8 cellular contexts compared by ENCODE assay signal in the genomic region with DNA sequence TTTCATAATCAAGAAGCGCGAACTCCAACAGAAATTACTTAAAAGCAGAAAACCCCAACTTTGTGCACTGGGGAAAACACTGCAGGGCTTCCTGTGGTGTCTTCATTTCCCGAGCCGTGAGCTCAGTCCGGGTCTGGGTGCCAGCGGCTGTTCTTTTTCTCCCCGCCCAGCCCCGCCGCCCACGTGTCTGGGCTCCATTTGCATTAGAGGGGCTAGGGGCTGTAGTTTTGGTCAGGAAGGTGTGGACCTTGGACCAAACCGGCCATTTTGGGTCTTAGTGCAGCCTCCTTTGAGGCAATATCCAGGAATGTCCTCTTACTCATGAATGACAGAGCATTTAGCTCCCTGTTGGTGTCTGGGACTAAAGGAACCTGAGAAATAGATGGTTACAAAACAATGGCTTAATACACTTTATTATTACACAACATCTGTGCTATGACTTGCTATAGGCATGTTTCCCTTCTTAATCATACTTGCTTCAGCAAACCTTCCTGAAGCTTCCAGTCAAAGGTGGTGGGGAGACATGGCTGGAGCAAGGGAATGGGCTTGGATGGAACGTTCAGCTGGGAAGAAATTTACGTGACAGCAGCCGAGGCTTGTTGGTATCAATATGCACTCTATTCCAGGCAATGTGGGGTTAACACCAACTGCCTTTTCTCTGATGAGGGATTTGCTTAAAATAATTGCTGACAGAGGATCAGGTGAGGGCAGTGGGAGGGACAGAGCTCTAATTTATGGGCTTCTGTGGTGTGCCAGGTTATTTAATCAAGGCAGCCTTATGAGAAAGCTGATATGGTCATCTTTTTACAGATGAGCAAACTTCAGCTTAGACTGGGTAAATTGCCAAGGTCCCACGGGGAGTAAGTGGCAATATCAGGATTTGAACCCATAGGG. TPM values are rescaled to one million over a fixed set of nuclear protein-coding genes. Genes with fewer than 3 reads are reported as not detected.
DNase-seq lines count a peak whose midpoint lies in the region; ATAC-seq and TF ChIP-seq lines count a peak whose summit lies in the region.

No MANE protein-coding gene starts in this region.

- in situ Hi-C loops in mammary epithelial cell (cut with MboI; ENCODE audit: low sequenced_read_pairs in 2 of 2) = loop anchor here in 1 of 2 donors (10.0 kb wide), 1 partner anchor 492 kb away; no protein-coding TSS in a partner anchor

- H3K9ac ChIP-seq in HUES6 (ENCODE audit: low read length) = peak overlapping the region; percentile 77
- peak overlapping the region; percentile 98 for H3K9ac ChIP-seq in mammary epithelial cell (ENCODE audit: insufficient read depth, low read length)

- BruUV-seq in mammary epithelial cell (replicated peaks; lab: Mats Ljungman, UMichigan) = TSS peak; percentile 32

- H3K4me3 ChIP-seq in HUES6 (ENCODE audit: low read depth, low read length) (peak overlapping the region; percentile 94), mammary epithelial cell (replicated peaks in 1 of 3; ENCODE audit: insufficient read depth in 1 of 3, low read depth in 2 of 3, low read length in 3 of 3) (peak overlapping the region; percentile 81 to 99 (median 94)), skin epidermis (peak overlapping the region; percentile 57 to 86 (median 71))

- no peaks in the 10 kb centered on the region for H4K20me1 ChIP-seq in mammary epithelial cell (ENCODE audit: insufficient read depth, low read length)

- no peak for TF ChIP-seq CTCF in mammary epithelial cell (conservative IDR thresholded peaks at IDR 0.05 in 1 of 2, IDR thresholded peaks at IDR 0.05 in 1 of 2; ENCODE audit: extremely low read depth in 1 of 2, insufficient read depth in 1 of 2, low read depth in 1 of 2, low read length in 2 of 2)

- H3K36me3 ChIP-seq in HUES6 (ENCODE audit: control insufficient read depth, insufficient read depth, low read length) = no peaks in the 10 kb centered on the region
- H3K36me3 ChIP-seq in mammary epithelial cell (ENCODE audit: insufficient read depth, low read length) = peaks cover 2% of the 10 kb centered on the region

- H3K27ac Mint-ChIP-seq in immature natural killer cell = peak overlapping the region; percentile 76 to 90 (median 80)

- H3K4me2 ChIP-seq in mammary epithelial cell (ENCODE audit: insufficient read depth, low read depth, low read length) = peak overlapping the region; percentile 91

- H3K4me1 Mint-ChIP-seq in immature natural killer cell = peaks cover 76 to 84% of the 10 kb centered on the region in 2 donors

- H2AFZ ChIP-seq in mammary epithelial cell (ENCODE audit: low read depth, low read length) = peak overlapping the region; percentile 96

- H3K27ac ChIP-seq in HUES6 (ENCODE audit: low read depth, low read length) (peak overlapping the region; percentile 87), mammary epithelial cell (ENCODE audit: insufficient read depth, low read depth, low read length) (peak overlapping the region; percentile 96), skin epidermis (peak overlapping the region; percentile 51 to 98 (median 94))

- H3K4me1 ChIP-seq in HUES6 (ENCODE audit: control insufficient read depth, insufficient read depth, low read length) = peaks cover 23% of the 10 kb centered on the region
- peaks cover 45% of the 10 kb centered on the region for H3K4me1 ChIP-seq in mammary epithelial cell (ENCODE audit: insufficient read depth, low read length)

- H3K9me3 ChIP-seq in HUES6 (ENCODE audit: control insufficient read depth, insufficient read depth, low read depth, low read length) = no peaks in the 10 kb centered on the region
- H3K9me3 ChIP-seq in mammary epithelial cell (replicated peaks; ENCODE audit: insufficient read depth, low read length) = no peaks in the 10 kb centered on the region

- peaks cover 3 to 11% (median 7%) of the 10 kb centered on the region in 3 donors for H3K27me3 Mint-ChIP-seq in immature natural killer cell (ENCODE audit: low read depth in 3 of 3)

- dilution Hi-C loops in mammary epithelial cell (cut with HindIII; ENCODE audit: low sequenced_read_pairs) = loop anchor here (10.0 kb wide), 1 partner anchor 128 kb away; no protein-coding TSS in a partner anchor

- H3K4me3 Mint-ChIP-seq in immature natural killer cell = peak overlapping the region; percentile 88 to 93 (median 89)

- intact Hi-C loops in mammary epithelial cell (cut with micrococcal nuclease) = loop anchor here (2.0 kb wide), 1 partner anchor 66 kb away; no protein-coding TSS in a partner anchor

- CTCF ChIA-PET in mammary epithelial cell (lab: Charles Lee; ENCODE audit: low non-redundant PET) = interaction anchor here (0.6 kb wide), 1 partner anchor 84 kb away, joined by 6 read pairs; no protein-coding TSS in a partner anchor

- no peaks in the 10 kb centered on the region for H3K36me3 Mint-ChIP-seq in immature natural killer cell

- H3K79me2 ChIP-seq in mammary epithelial cell (ENCODE audit: insufficient read depth, low read length) = peaks cover 45% of the 10 kb centered on the region

- DNase-seq in GF-D8 (lab: John Stamatoyannopoulos, UW) (peak; percentile 97), SKM-1 (lab: John Stamatoyannopoulos, UW; ENCODE audit: unreplicated experiment) (peak; percentile 83), mammary epithelial cell (peak; percentile 94), immature natural killer cell (peak in 2 of 3 donors; percentile 46 to 52), mesenteric fat pad (ENCODE audit: low spot score) (no peak)

- ATAC-seq in HG02938 (IDR thresholded peaks at IDR 0.05; ENCODE audit: unreplicated experiment) = no peak

- H3K27me3 ChIP-seq in HUES6 (ENCODE audit: control insufficient read depth, insufficient read depth, low read length) = no peaks in the 10 kb centered on the region
- H3K27me3 ChIP-seq in mammary epithelial cell (ENCODE audit: insufficient read depth, low read length) = no peaks in the 10 kb centered on the region

- H3K9me3 Mint-ChIP-seq in immature natural killer cell = no peaks in the 10 kb centered on the region

- 4% methylated on average over 14 of the region's 15 CpGs for WGBS in mammary epithelial cell (ENCODE audit: low coverage, missing lambda C conversion rate)

RNA-seq across cellular contexts. Expression of a gene that starts 1.1 kb away (rescaled TPM):
- total RNA-seq in mammary epithelial cell (100 to 1,000 TPM; 105 to 109 TPM), mesenteric fat pad (39.8 TPM)
- polyA plus RNA-seq in mammary epithelial cell (120 TPM), immature natural killer cell (100 to 1,000 TPM; 319 to 591 (median 324) TPM)
- 78.0 TPM for polyA minus RNA-seq in mammary epithelial cell

RNA-seq across cellular contexts. Expression of a gene that starts 25.0 kb away (rescaled TPM):
- total RNA-seq in mammary epithelial cell (not detected), mesenteric fat pad (1.1 TPM)
- polyA plus RNA-seq in mammary epithelial cell (not detected), immature natural killer cell (1 to 10 TPM in 1 of 3 donors, not detected in 2; 3.0 TPM)
- polyA minus RNA-seq in mammary epithelial cell = not detected

RNA-seq across cellular contexts. Expression of a gene that starts 45.5 kb away (rescaled TPM):
- total RNA-seq in mammary epithelial cell = 1 to 10 TPM in 1 of 2 donors, under 1 TPM in 1; 0.07 to 6.3 TPM
- polyA plus RNA-seq in mammary epithelial cell = 0.07 TPM
- polyA minus RNA-seq in mammary epithelial cell = not detected
- under 1 TPM; 0.29 to 0.94 (median 0.58) TPM for polyA plus RNA-seq in immature natural killer cell
- not detected for total RNA-seq in mesenteric fat pad

RNA-seq across cellular contexts. Expression of a gene that starts 56.0 kb away (rescaled TPM):
- 10 to 100 TPM; 44.5 to 45.9 TPM for total RNA-seq in mammary epithelial cell
- polyA plus RNA-seq in mammary epithelial cell = 57.7 TPM
- polyA minus RNA-seq in mammary epithelial cell = 47.4 TPM
- polyA plus RNA-seq in immature natural killer cell = 100 to 1,000 TPM; 103 to 182 (median 163) TPM
- total RNA-seq in mesenteric fat pad = 25.1 TPM
